Comparison of ENCODE assay signal across 18 cellular contexts in the genomic region with DNA sequence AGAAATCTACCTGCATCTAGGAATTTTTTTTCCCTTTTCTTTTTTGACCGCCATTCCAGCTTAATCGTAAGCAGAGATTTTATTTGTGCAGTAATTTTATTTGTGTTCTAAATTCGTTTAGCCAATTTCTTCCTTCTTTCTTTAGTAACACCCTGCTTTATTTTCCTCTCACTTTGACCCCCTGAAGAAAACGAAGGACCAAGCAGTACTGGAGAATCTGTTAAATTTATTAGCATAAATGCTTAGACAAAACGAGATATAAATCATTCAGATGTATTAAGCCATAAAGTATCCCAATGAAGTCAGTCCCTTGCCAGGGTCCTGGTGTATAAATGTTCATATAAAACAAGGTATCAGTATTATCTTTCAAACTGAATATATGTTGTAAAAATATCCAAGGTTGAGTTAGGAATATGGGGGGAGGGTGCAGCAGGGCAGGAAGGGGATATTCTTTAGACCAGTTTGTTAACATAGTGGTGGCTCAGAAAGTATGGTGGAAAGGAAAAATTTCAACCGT. TPM values are rescaled to one million over a fixed set of nuclear protein-coding genes. Genes with fewer than 3 reads are reported as not detected.
DNase-seq lines count a peak whose midpoint lies in the region; FAIRE-seq and TF ChIP-seq lines count a peak whose summit lies in the region.
"Had no signal": no experiment of that assay in that cellular context is flagged by ENCODE, and none has a peak within 500 bp of the region (broad histone marks: within the 10 kb centered on the region; RNA-seq: fewer than 3 reads in every experiment).

No MANE protein-coding gene starts in this region.

- WGBS in spleen, 5 donors = 29 to 31% (median 30%) methylated on average over 6 of the region's 6 CpGs

- TF ChIP-seq CTCF in astrocyte (IDR thresholded peaks at IDR 0.05; ENCODE audit: insufficient read depth, low read depth, low read length) (no peak), nephron (IDR thresholded peaks at IDR 0.05; ENCODE audit: unreplicated experiment in 3 of 3) (no peak), spleen (IDR thresholded peaks at IDR 0.05 in 8 of 11, conservative IDR thresholded peaks at IDR 0.05 in 3 of 11) (no peak), dorsolateral prefrontal cortex (IDR thresholded peaks at IDR 0.05 in 54 of 56, conservative IDR thresholded peaks at IDR 0.05 in 2 of 56; ENCODE audit: low read depth in 1 of 56, partially characterized antibody in 56 of 56) (no peak)

- H4K20me1 ChIP-seq in astrocyte (ENCODE audit: insufficient read depth, low read length) = peaks cover 6% of the 10 kb centered on the region

- no peak for DNase-seq in activated CD4-positive, alpha-beta T cell treated with anti-CD3 and anti-CD28 coated beads, Interleukin-2, amount 10 ng/mL, durations not matched to agents 24 days and 14 days
- DNase-seq in activated CD4-positive, alpha-beta T cell treated with anti-CD3 and anti-CD28 coated beads, Interleukin-2, amount 50 U/mL, for 1 hour = no peak
- DNase-seq in astrocyte (ENCODE audit: low read depth) (no peak), spleen (no peak), dorsolateral prefrontal cortex (no peak), kidney glomerular epithelial cell (lab: John Stamatoyannopoulos, UW) (no peak), GOT3 (lab: John Stamatoyannopoulos, UW) (no peak)
- DNase-seq: AML-193; Caco-2; CD8-positive, alpha-beta memory T cell; GF-D8; HCEC 1CT; HFFc6 had no signal

- no peaks in the 10 kb centered on the region for H3K9me3 ChIP-seq in astrocyte (ENCODE audit: insufficient read depth, low read depth, low read length)
- no peaks in the 10 kb centered on the region for H3K9me3 ChIP-seq in spleen
- H3K9me3 ChIP-seq: Caco-2 had no signal

- H3K4me1 Mint-ChIP-seq in activated CD4-positive, alpha-beta T cell treated with anti-CD3 and anti-CD28 coated beads, Interleukin-2, amount 10 ng/mL, durations not matched to agents 24 days and 14 days = peaks cover 5% of the 10 kb centered on the region
- H3K4me1 Mint-ChIP-seq in astrocyte (ENCODE audit: low read depth, unreplicated experiment) (peaks cover 2% of the 10 kb centered on the region), nephron (peaks cover 62% of the 10 kb centered on the region)

- no peak overlapping the region for H3K27ac ChIP-seq in astrocyte (ENCODE audit: low read depth, low read length)
- peak overlapping the region in 6 of 8 donors; percentile 6 to 86 (median 54) for H3K27ac ChIP-seq in spleen
- H3K27ac ChIP-seq in dorsolateral prefrontal cortex = no peak overlapping the region
- H3K27ac ChIP-seq: 22Rv1, BLaER1 had no signal

- no peaks in the 10 kb centered on the region for H3K36me3 ChIP-seq in astrocyte (ENCODE audit: insufficient read depth, low read length)
- no peaks in the 10 kb centered on the region for H3K36me3 ChIP-seq in spleen
- H3K36me3 ChIP-seq: BLaER1 had no signal

- H3K4me1 ChIP-seq in astrocyte (ENCODE audit: insufficient read depth, low read length) (no peaks in the 10 kb centered on the region), spleen (peaks cover 0 to 41% (median 29%) of the 10 kb centered on the region in 6 donors)
- H3K4me1 ChIP-seq: Caco-2 had no signal

- FAIRE-seq in astrocyte (lab: Jason Lieb, UNC) = no peak
- FAIRE-seq: GM19239 had no signal

- no peak overlapping the region for H3K4me3 Mint-ChIP-seq in activated CD4-positive, alpha-beta T cell treated with anti-CD3 and anti-CD28 coated beads, Interleukin-2, amount 10 ng/mL, durations not matched to agents 24 days and 14 days
- H3K4me3 Mint-ChIP-seq in astrocyte (ENCODE audit: unreplicated experiment) (no peak overlapping the region), nephron (peak overlapping the region; percentile 95 to 99 (median 99))
- H3K4me3 Mint-ChIP-seq: CD8-positive, alpha-beta memory T cell; HFFc6 had no signal

- peaks cover 5% of the 10 kb centered on the region for H3K9me3 Mint-ChIP-seq in activated CD4-positive, alpha-beta T cell treated with anti-CD3 and anti-CD28 coated beads, Interleukin-2, amount 10 ng/mL, durations not matched to agents 24 days and 14 days
- peaks cover 27% of the 10 kb centered on the region for H3K9me3 Mint-ChIP-seq in astrocyte (ENCODE audit: unreplicated experiment)
- H3K9me3 Mint-ChIP-seq in nephron = no peaks in the 10 kb centered on the region
- H3K9me3 Mint-ChIP-seq: CD8-positive, alpha-beta memory T cell; HFFc6 had no signal

- peaks cover 3% of the 10 kb centered on the region for H3K36me3 Mint-ChIP-seq in activated CD4-positive, alpha-beta T cell treated with anti-CD3 and anti-CD28 coated beads, Interleukin-2, amount 10 ng/mL, durations not matched to agents 24 days and 14 days (ENCODE audit: low read depth)
- H3K36me3 Mint-ChIP-seq in astrocyte (ENCODE audit: low read depth, unreplicated experiment) = peaks cover 6% of the 10 kb centered on the region
- H3K36me3 Mint-ChIP-seq in nephron (ENCODE audit: low read depth) = peaks cover 32% of the 10 kb centered on the region
- H3K36me3 Mint-ChIP-seq: CD8-positive, alpha-beta memory T cell had no signal

- peak overlapping the region; percentile 3 for H3K27ac Mint-ChIP-seq in activated CD4-positive, alpha-beta T cell treated with anti-CD3 and anti-CD28 coated beads, Interleukin-2, amount 10 ng/mL, durations not matched to agents 24 days and 14 days
- peak overlapping the region; percentile 24 for H3K27ac Mint-ChIP-seq in astrocyte (ENCODE audit: unreplicated experiment)
- peak overlapping the region; percentile 98 to 100 (median 100) for H3K27ac Mint-ChIP-seq in nephron
- H3K27ac Mint-ChIP-seq: CD8-positive, alpha-beta memory T cell; HFFc6 had no signal

- intact Hi-C loops in activated CD4-positive, alpha-beta T cell treated with anti-CD3 and anti-CD28 coated beads, Interleukin-2, amount 10 ng/mL, durations not matched to agents 24 days and 14 days (cut with micrococcal nuclease) = no loop called here
- intact Hi-C loops in spleen (cut with DNase I; ENCODE audit: low total_unique reads) (no loop called here), dorsolateral prefrontal cortex (cut with DNase I) (no loop called here)

- H3K27me3 Mint-ChIP-seq in activated CD4-positive, alpha-beta T cell treated with anti-CD3 and anti-CD28 coated beads, Interleukin-2, amount 10 ng/mL, durations not matched to agents 24 days and 14 days = peaks cover 73% of the 10 kb centered on the region
- H3K27me3 Mint-ChIP-seq in astrocyte (ENCODE audit: low read depth, unreplicated experiment) = peaks cover 76% of the 10 kb centered on the region
- H3K27me3 Mint-ChIP-seq in nephron (ENCODE audit: low read depth) = peaks cover 78% of the 10 kb centered on the region

- no peak overlapping the region for H3K9ac ChIP-seq in astrocyte (ENCODE audit: low read length)
- H3K9ac ChIP-seq: BLaER1 had no signal

- TF ChIP-seq POLR2A in spleen (IDR thresholded peaks at IDR 0.05) = no peak

- H3K4me3 ChIP-seq in astrocyte (ENCODE audit: insufficient read depth, low read depth, low read length) = no peak overlapping the region
- H3K4me3 ChIP-seq in spleen = no peak overlapping the region
- H3K4me3 ChIP-seq in dorsolateral prefrontal cortex = no peak overlapping the region
- H3K4me3 ChIP-seq: BLaER1 had no signal

- H3K79me2 ChIP-seq in astrocyte (ENCODE audit: insufficient read depth, low read length) = no peaks in the 10 kb centered on the region

- peaks cover 79% of the 10 kb centered on the region for H3K27me3 ChIP-seq in astrocyte (ENCODE audit: insufficient read depth, low read length)
- peaks cover 0 to 97% (median 59%) of the 10 kb centered on the region in 7 donors for H3K27me3 ChIP-seq in spleen (replicated peaks in 1 of 7)
- H3K27me3 ChIP-seq in dorsolateral prefrontal cortex = peaks cover 27 to 100% (median 90%) of the 10 kb centered on the region in 45 donors

- H2AFZ ChIP-seq in astrocyte (ENCODE audit: low read depth, low read length) = no peak overlapping the region

- H3K4me2 ChIP-seq in astrocyte (ENCODE audit: low read length) = no peak overlapping the region
- H3K4me2 ChIP-seq: BLaER1 had no signal

RNA-seq across cellular contexts. Expression of a gene that starts 5.1 kb away (rescaled TPM):
- not detected in 2 replicates for total RNA-seq in activated CD4-positive, alpha-beta T cell treated with anti-CD3 and anti-CD28 coated beads, Interleukin-2, amount 10 ng/mL, durations not matched to agents 24 days and 14 days
- 0.45 and 1.4 TPM in 2 replicates for total RNA-seq in astrocyte
- total RNA-seq in spleen = 10 to 100 TPM; 25.6 to 53.0 (median 38.9) TPM
- polyA plus RNA-seq in spleen = 1 to 10 TPM; 1.6 to 4.4 (median 2.8) TPM
- total RNA-seq in dorsolateral prefrontal cortex = 1 to 10 TPM in 3 of 120 experiments, under 1 TPM in 18, not detected in 99; 0.18 to 2.0 (median 0.38) TPM
- total RNA-seq: CD8-positive, alpha-beta memory T cell; H4; HFFc6 had no signal
- polyA plus RNA-seq: CD8-positive, alpha-beta memory T cell had no signal

Comparison
In these comparisons a context has a peak if more than half of its experiments do, and no peak if none do; other contexts are left out.
1. H3K27ac Mint-ChIP-seq: peak in every context shown above with its lines; median percentile 100 in nephron; 24 in astrocyte; 3 in activated CD4-positive, alpha-beta T cell treated with anti-CD3 and anti-CD28 coated beads, Interleukin-2, amount 10 ng/mL, durations not matched to agents 24 days and 14 days.
2. H3K4me3 Mint-ChIP-seq: peak in nephron (3 of 3); none in activated CD4-positive, alpha-beta T cell treated with anti-CD3 and anti-CD28 coated beads, Interleukin-2, amount 10 ng/mL, durations not matched to agents 24 days and 14 days (single experiment) and astrocyte (single experiment).
3. H3K27ac ChIP-seq: peak in spleen (6 of 8); none in astrocyte (single experiment) and dorsolateral prefrontal cortex (0 of 59).
4. RNA of a gene that starts 5.1 kb away (total RNA-seq): 25.6 to 53.0 TPM in spleen; 0.45 to 1.4 TPM in astrocyte, 0.18 to 2.0 TPM in dorsolateral prefrontal cortex and not detected in activated CD4-positive, alpha-beta T cell treated with anti-CD3 and anti-CD28 coated beads, Interleukin-2, amount 10 ng/mL, durations not matched to agents 24 days and 14 days; every median in the first group is over 4 times any median in the second.